In genomic region chr2:39513641-39514094, GRCh38 we compare ENCODE assay signal across 8 cellular contexts.
DNase-seq lines count a peak whose midpoint lies in the region; FAIRE-seq and TF ChIP-seq lines count a peak whose summit lies in the region.

No MANE protein-coding gene starts in this region.

- H3K9me3 ChIP-seq in endodermal cell (ENCODE audit: control insufficient read depth, low read length) (no peaks in the 10 kb centered on the region), muscle layer of duodenum (ENCODE audit: control insufficient read depth in 1 of 2, low read length in 2 of 2) (no peaks in the 10 kb centered on the region)

- H3K4me3 ChIP-seq in LNCaP clone FGC (ENCODE audit: low read depth, low read length) (no peak overlapping the region), endodermal cell (ENCODE audit: low read length) (no peak overlapping the region), muscle layer of duodenum (ENCODE audit: low read depth in 1 of 2, low read length in 2 of 2) (no peak overlapping the region)

- peak; percentile 95 for FAIRE-seq in H54 (lab: Jason Lieb, UNC)

- peaks cover 51% of the 10 kb centered on the region for H3K4me1 Mint-ChIP-seq in endodermal cell

- H3K27ac ChIP-seq in VCaP (no peak overlapping the region), endodermal cell (ENCODE audit: low read depth, low read length) (no peak overlapping the region), muscle layer of duodenum (ENCODE audit: low read length) (peak overlapping the region; percentile 11)

- no peak overlapping the region for H3K27ac Mint-ChIP-seq in endodermal cell

- H3K27me3 ChIP-seq in endodermal cell (ENCODE audit: control insufficient read depth, insufficient read depth, low read length, poor library complexity, severe bottlenecking) (no peaks in the 10 kb centered on the region), muscle layer of duodenum (ENCODE audit: low read depth, low read length) (no peaks in the 10 kb centered on the region)

- no peak for TF ChIP-seq POLR2A in H54 (IDR thresholded peaks at IDR 0.05; ENCODE audit: low read depth, low read length)

- H3K4me1 ChIP-seq in endodermal cell (ENCODE audit: control insufficient read depth, insufficient read depth, low read length) (peaks cover 13% of the 10 kb centered on the region), muscle layer of duodenum (ENCODE audit: control insufficient read depth in 1 of 2, insufficient read depth in 2 of 2, low read length in 2 of 2) (peaks cover 5 to 62% of the 10 kb centered on the region in 2 donors)

- no peaks in the 10 kb centered on the region for H3K27me3 Mint-ChIP-seq in endodermal cell (ENCODE audit: insufficient read depth)

- no peaks in the 10 kb centered on the region for H3K36me3 Mint-ChIP-seq in endodermal cell (ENCODE audit: low read depth)

- WGBS in endodermal cell (ENCODE audit: insufficient coverage in 1 of 2, insufficient read length in 1 of 2), 2 experiments = 64% methylated on average over 2 of the region's 2 CpGs; no CpG with 5 or more reads in 1 of the 2 experiments

- H3K9ac ChIP-seq in endodermal cell (ENCODE audit: extremely low read depth, low read length, poor library complexity, severe bottlenecking) = no peak overlapping the region

- H3K36me3 ChIP-seq in endodermal cell (ENCODE audit: control insufficient read depth, insufficient read depth, low read length) (no peaks in the 10 kb centered on the region), muscle layer of duodenum (ENCODE audit: control insufficient read depth in 1 of 2, insufficient read depth in 2 of 2, low read length in 2 of 2) (no peaks in the 10 kb centered on the region)

- TF ChIP-seq CTCF in LNCaP clone FGC (IDR thresholded peaks at IDR 0.05; ENCODE audit: control insufficient read depth, extremely low read depth, insufficient read depth) (peak; percentile 55), VCaP (conservative IDR thresholded peaks at IDR 0.05) (peak; percentile 77), endodermal cell (conservative IDR thresholded peaks at IDR 0.05) (peak; percentile 80)

- H3K4me3 Mint-ChIP-seq in endodermal cell = no peak overlapping the region

- no peaks in the 10 kb centered on the region for H3K9me3 Mint-ChIP-seq in endodermal cell

- peak; percentile 75 for DNase-seq in activated CD8-positive, alpha-beta memory T cell treated with anti-CD3 and anti-CD28 coated beads for 24 hours
- no peak for DNase-seq in activated CD8-positive, alpha-beta memory T cell treated with anti-CD3 and anti-CD28 coated beads, Interleukin-2, amount 50 U/mL, for 4 hours
- peak; percentile 60 for DNase-seq in H54 (ENCODE audit: insufficient read length, low spot score)
- no peak for DNase-seq in LNCaP clone FGC (ENCODE audit: low read depth)
- DNase-seq in endodermal cell = peak; percentile 82
- DNase-seq in stromal cell of bone marrow (ENCODE audit: low read depth) = peak; percentile 97

Comparison
In these comparisons a context has a peak if more than half of its experiments do, and no peak if none do; other contexts are left out.
1. DNase-seq: peak in activated CD8-positive, alpha-beta memory T cell treated with anti-CD3 and anti-CD28 coated beads for 24 hours (single experiment), H54 (single experiment), endodermal cell (single experiment) and stromal cell of bone marrow (single experiment); none in activated CD8-positive, alpha-beta memory T cell treated with anti-CD3 and anti-CD28 coated beads, Interleukin-2, amount 50 U/mL, for 4 hours (single experiment) and LNCaP clone FGC (single experiment).
2. Peak in every context shown above with its lines, with median percentiles within 50 percentile points of each other: CTCF ChIP-seq.